Comparison of ENCODE assay signal across 8 cellular contexts in genomic region chr3:134373942-134374790, GRCh38. TPM values are rescaled to one million over a fixed set of nuclear protein-coding genes. Genes with fewer than 3 reads are reported as not detected.
A peak's percentile ranks its signal among the peaks of the same experiment; 100 is the strongest.
DNase-seq lines count a peak whose midpoint lies in the region; ATAC-seq, FAIRE-seq and TF ChIP-seq lines count a peak whose summit lies in the region.

Gene AMOTL2, minus strand, starts transcription at chr3:134374447. Its CDS starts 3,014 bp downstream, at chr3:134371433.

- WGBS in pancreas, 2 donors = 0 to 1% methylated on average over 67 to 87 of the region's 87 CpGs

- no peaks in the 10 kb centered on the region for H3K27me3 ChIP-seq in pancreas

- peak within 1 kb of the TSS; percentile 95 to 99 (median 97) for H3K27ac ChIP-seq in pancreas

- DNase-seq in DMS153 treated with DMSO at 0.1 percent for 48 hours (lab: John Stamatoyannopoulos, UW; ENCODE audit: unreplicated experiment) = peak; percentile 60
- peak; percentile 89 for DNase-seq in HFF-Myc (ENCODE audit: extremely low read depth, low read depth)
- DNase-seq in NCI-H774 (lab: John Stamatoyannopoulos, UW) = peak; percentile 59
- DNase-seq in astrocyte of the hippocampus (ENCODE audit: low read depth, low spot score) = peak; percentile 99
- peak; percentile 93 for DNase-seq in left ventricle myocardium superior
- DNase-seq in pancreas = peak; percentile 84 to 88 (median 86)
- DNase-seq in NK-92 (lab: John Stamatoyannopoulos, UW; ENCODE audit: unreplicated experiment) = no peak

- no peaks in the 10 kb centered on the region for H3K9me3 ChIP-seq in pancreas

- peaks cover 0 to 18% (median 4%) of the 10 kb centered on the region in 3 donors for H3K36me3 ChIP-seq in pancreas

- TF ChIP-seq CTCF in HFF-Myc (IDR thresholded peaks at IDR 0.05; ENCODE audit: low read depth, low read length, missing control alignments) (no peak), pancreas (IDR thresholded peaks at IDR 0.05) (no peak)

- no peak for FAIRE-seq in pancreas (lab: Jason Lieb, UNC)

- intact Hi-C loops in left ventricle myocardium superior (cut with micrococcal nuclease) = no loop called here
- intact Hi-C loops in pancreas (cut with DNase I) = loop anchor here in 2 of 3 donors (10.0 kb wide), 1 partner anchor 101 kb away; no protein-coding TSS in a partner anchor

- peak within 1 kb of the TSS; percentile 95 for H3K4me3 ChIP-seq in HFF-Myc (replicated peaks; ENCODE audit: low read depth, low read length)
- H3K4me3 ChIP-seq in pancreas = peak within 1 kb of the TSS; percentile 47 to 74 (median 70)

- peaks cover 0 to 4% (median 4%) of the 10 kb centered on the region in 3 donors for H3K4me1 ChIP-seq in pancreas

- peak; percentile 84 for ATAC-seq in left ventricle myocardium superior
- peak; percentile 75 to 83 (median 81) for ATAC-seq in pancreas
- no peak for ATAC-seq in GM21528 (IDR thresholded peaks at IDR 0.05; ENCODE audit: low FRiP score, unreplicated experiment)

RNA-seq across cellular contexts. Expression of gene AMOTL2, which starts in this region (rescaled TPM):
- total RNA-seq in left ventricle myocardium superior (53.9 TPM), pancreas (10 to 100 TPM; 25.3 to 35.7 (median 32.4) TPM)
- polyA plus RNA-seq in pancreas = 10 to 100 TPM; 11.9 to 17.9 TPM
